ENCODE assay signal across 31 cellular contexts in the genomic region with DNA sequence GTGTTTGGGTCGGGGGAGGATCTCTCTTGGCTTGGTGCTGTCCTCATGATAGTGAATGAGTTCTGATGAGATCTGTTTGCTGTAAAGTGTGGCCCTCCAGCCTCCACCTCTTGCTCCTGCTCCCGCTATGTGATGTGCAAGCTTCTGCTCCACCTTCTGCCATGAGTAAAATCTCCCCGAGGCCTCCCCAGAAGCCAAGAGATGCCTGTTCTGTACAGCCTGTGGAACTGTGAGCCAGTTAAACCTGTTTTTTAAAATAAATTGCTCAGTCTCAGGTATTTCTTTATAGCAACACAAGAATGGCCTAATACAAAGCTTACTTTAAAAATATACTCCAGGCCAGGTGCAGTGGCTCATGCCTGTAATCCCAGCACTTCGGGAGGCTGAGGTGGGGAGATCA. TPM values are rescaled to one million over a fixed set of nuclear protein-coding genes. Genes with fewer than 3 reads are reported as not detected.
"Had no signal": no experiment of that assay in that cellular context is flagged by ENCODE, and none has a peak within 500 bp of the region (broad histone marks: within the 10 kb centered on the region; RNA-seq: fewer than 3 reads in every experiment).

No MANE protein-coding gene starts in this region.

- DNase-seq: stimulated activated CD4-positive, alpha-beta T cell treated with anti-CD3 and anti-CD28 coated beads, Interleukin-2, amount 100 ng/mL, for 24 hours; stimulated activated CD4-positive, alpha-beta T cell treated with anti-CD3 and anti-CD28 coated beads, Interleukin-2, amount 100 ng/mL, for 48 hours; stimulated activated CD4-positive, alpha-beta T cell treated with anti-CD3 and anti-CD28 coated beads, Interleukin-4, amount 100 ng/mL, for 1 hour; stimulated activated CD4-positive, alpha-beta T cell treated with anti-CD3 and anti-CD28 coated beads, Interleukin-4, amount 100 ng/mL, for 24 hours; stimulated activated CD4-positive, alpha-beta T cell treated with anti-CD3 and anti-CD28 coated beads, Interleukin-4, amount 100 ng/mL, for 4 hours; stimulated activated CD8-positive, alpha-beta memory T cell treated with anti-CD3 and anti-CD28 coated beads, Interleukin-4, amount 100 ng/mL, for 48 hours; stimulated activated naive B cell treated with anti-CD40 and anti-IgM and Interleukin-4, amounts not matched to agents 10 μg/mL and 1 μg/mL and 100 μg/mL, for 72 hours; stimulated activated naive CD4-positive, alpha-beta T cell; stimulated activated naive CD4-positive, alpha-beta T cell treated with Interleukin-2 at 50 U/mL for 16 hours; stimulated activated naive CD8-positive, alpha-beta T cell treated with anti-CD3 and anti-CD28 coated beads, Interleukin-15, amount 100 ng/mL, for 72 hours; stimulated activated naive CD8-positive, alpha-beta T cell treated with anti-CD3 and anti-CD28 coated beads, Interleukin-15, Interleukin-2, amounts not matched to agents 100 U/mL and 50 U/mL, for 24 hours; stomach; substantia nigra; testis; thyroid gland; tibial artery; transverse colon; upper lobe of left lung; upper lobe of right lung; uterus had no signal

- H3K27ac Mint-ChIP-seq: stimulated activated effector memory CD8-positive, alpha-beta T cell treated with anti-CD3 and anti-CD28 coated beads, Interleukin-12 subunit alpha, Interleukin-12 subunit beta, amount 100 ng/mL, for 72 hours; stimulated activated memory B cell treated with anti-CD40 and anti-IgM and Interleukin-4, amounts not matched to agents 10 μg/mL and 1 μg/mL and 100 μg/mL, for 72 hours; stimulated activated naive B cell treated with anti-CD40 and anti-IgM and Interleukin-4, amounts not matched to agents 10 μg/mL and 1 μg/mL and 100 μg/mL, for 72 hours; stimulated activated naive CD8-positive, alpha-beta T cell treated with anti-CD3 and anti-CD28 coated beads, Interleukin-15, amount 100 ng/mL, for 72 hours; stimulated activated naive CD8-positive, alpha-beta T cell treated with anti-CD3 and anti-CD28 coated beads, Interleukin-15, Interleukin-2, amounts not matched to agents 100 ng/mL and 50 ng/mL, for 24 hours had no signal

- H3K4me1 Mint-ChIP-seq: stimulated activated effector memory CD8-positive, alpha-beta T cell treated with anti-CD3 and anti-CD28 coated beads, Interleukin-12 subunit alpha, Interleukin-12 subunit beta, amount 100 ng/mL, for 72 hours; stimulated activated memory B cell treated with anti-CD40 and anti-IgM and Interleukin-4, amounts not matched to agents 10 μg/mL and 1 μg/mL and 100 μg/mL, for 72 hours; stimulated activated naive B cell treated with anti-CD40 and anti-IgM and Interleukin-4, amounts not matched to agents 10 μg/mL and 1 μg/mL and 100 μg/mL, for 72 hours had no signal

- H3K4me3 ChIP-seq: stomach, suprapubic skin, testis, thoracic aorta, thyroid gland, tibial artery, tibial nerve, transverse colon, upper lobe of left lung, upper lobe of right lung, uterus, vagina had no signal

- H3K36me3 Mint-ChIP-seq: stimulated activated effector memory CD8-positive, alpha-beta T cell treated with anti-CD3 and anti-CD28 coated beads, Interleukin-12 subunit alpha, Interleukin-12 subunit beta, amount 100 ng/mL, for 72 hours; stimulated activated memory B cell treated with anti-CD40 and anti-IgM and Interleukin-4, amounts not matched to agents 10 μg/mL and 1 μg/mL and 100 μg/mL, for 72 hours; stimulated activated naive B cell treated with anti-CD40 and anti-IgM and Interleukin-4, amounts not matched to agents 10 μg/mL and 1 μg/mL and 100 μg/mL, for 72 hours had no signal

- H3K9me3 ChIP-seq: stomach, suprapubic skin, testis, thoracic aorta, thyroid gland, tibial artery, tibial nerve, transverse colon, upper lobe of left lung, upper lobe of right lung, uterus, vagina had no signal

- H3K4me1 ChIP-seq: stomach, suprapubic skin, testis, thyroid gland, tibial artery, tibial nerve, transverse colon, upper lobe of left lung, upper lobe of right lung, uterus, vagina had no signal

- H3K27me3 ChIP-seq: testis, thyroid gland, tibial nerve, upper lobe of left lung, uterus, vagina had no signal

- H3K27me3 Mint-ChIP-seq: stimulated activated memory B cell treated with anti-CD40 and anti-IgM and Interleukin-4, amounts not matched to agents 10 μg/mL and 1 μg/mL and 100 μg/mL, for 72 hours had no signal

- H3K9me3 Mint-ChIP-seq: stimulated activated effector memory CD8-positive, alpha-beta T cell treated with anti-CD3 and anti-CD28 coated beads, Interleukin-12 subunit alpha, Interleukin-12 subunit beta, amount 100 ng/mL, for 72 hours; stimulated activated memory B cell treated with anti-CD40 and anti-IgM and Interleukin-4, amounts not matched to agents 10 μg/mL and 1 μg/mL and 100 μg/mL, for 72 hours; stimulated activated naive B cell treated with anti-CD40 and anti-IgM and Interleukin-4, amounts not matched to agents 10 μg/mL and 1 μg/mL and 100 μg/mL, for 72 hours; stimulated activated naive CD8-positive, alpha-beta T cell treated with anti-CD3 and anti-CD28 coated beads, Interleukin-15, amount 100 ng/mL, for 72 hours; stimulated activated naive CD8-positive, alpha-beta T cell treated with anti-CD3 and anti-CD28 coated beads, Interleukin-15, Interleukin-2, amounts not matched to agents 100 ng/mL and 50 ng/mL, for 24 hours had no signal

- ATAC-seq: stimulated activated effector memory CD8-positive, alpha-beta T cell treated with anti-CD3 and anti-CD28 coated beads, Interleukin-12 subunit alpha, Interleukin-12 subunit beta, amount 100 ng/mL, for 72 hours; stimulated activated memory B cell treated with anti-CD40 and anti-IgM and Interleukin-4, amounts not matched to agents 10 μg/mL and 1 μg/mL and 100 μg/mL, for 72 hours; stimulated activated naive B cell treated with anti-CD40 and anti-IgM and Interleukin-4, amounts not matched to agents 10 μg/mL and 1 μg/mL and 100 μg/mL, for 72 hours; stimulated activated naive CD8-positive, alpha-beta T cell treated with anti-CD3 and anti-CD28 coated beads, Interleukin-15, amount 100 ng/mL, for 72 hours; stimulated activated naive CD8-positive, alpha-beta T cell treated with anti-CD3 and anti-CD28 coated beads, Interleukin-15, Interleukin-2, amounts not matched to agents 100 U/mL and 50 U/mL, for 24 hours; upper lobe of right lung had no signal

- H3K36me3 ChIP-seq: stomach, suprapubic skin, thoracic aorta, thyroid gland, tibial artery, transverse colon, upper lobe of left lung, upper lobe of right lung, uterus, vagina had no signal

- H3K27ac ChIP-seq: stomach, suprapubic skin, testis, thoracic aorta, thyroid gland, tibial artery, tibial nerve, transverse colon, upper lobe of left lung, upper lobe of right lung, uterus, vagina had no signal

- H3K4me3 Mint-ChIP-seq: stimulated activated effector memory CD8-positive, alpha-beta T cell treated with anti-CD3 and anti-CD28 coated beads, Interleukin-12 subunit alpha, Interleukin-12 subunit beta, amount 100 ng/mL, for 72 hours; stimulated activated memory B cell treated with anti-CD40 and anti-IgM and Interleukin-4, amounts not matched to agents 10 μg/mL and 1 μg/mL and 100 μg/mL, for 72 hours; stimulated activated naive B cell treated with anti-CD40 and anti-IgM and Interleukin-4, amounts not matched to agents 10 μg/mL and 1 μg/mL and 100 μg/mL, for 72 hours; stimulated activated naive CD8-positive, alpha-beta T cell treated with anti-CD3 and anti-CD28 coated beads, Interleukin-15, amount 100 ng/mL, for 72 hours; stimulated activated naive CD8-positive, alpha-beta T cell treated with anti-CD3 and anti-CD28 coated beads, Interleukin-15, Interleukin-2, amounts not matched to agents 100 ng/mL and 50 ng/mL, for 24 hours had no signal

RNA-seq across cellular contexts. Expression of a gene that starts 26.9 kb away (rescaled TPM):
- total RNA-seq: stomach, subcutaneous adipose tissue, suprapubic skin, temporal lobe, thoracic aorta, thyroid gland, tibial nerve, transverse colon, upper lobe of left lung, upper lobe of right lung, ureter, urinary bladder, uterus, vagina had no signal
- polyA plus RNA-seq: stomach, urinary bladder had no signal
